In the genomic region with DNA sequence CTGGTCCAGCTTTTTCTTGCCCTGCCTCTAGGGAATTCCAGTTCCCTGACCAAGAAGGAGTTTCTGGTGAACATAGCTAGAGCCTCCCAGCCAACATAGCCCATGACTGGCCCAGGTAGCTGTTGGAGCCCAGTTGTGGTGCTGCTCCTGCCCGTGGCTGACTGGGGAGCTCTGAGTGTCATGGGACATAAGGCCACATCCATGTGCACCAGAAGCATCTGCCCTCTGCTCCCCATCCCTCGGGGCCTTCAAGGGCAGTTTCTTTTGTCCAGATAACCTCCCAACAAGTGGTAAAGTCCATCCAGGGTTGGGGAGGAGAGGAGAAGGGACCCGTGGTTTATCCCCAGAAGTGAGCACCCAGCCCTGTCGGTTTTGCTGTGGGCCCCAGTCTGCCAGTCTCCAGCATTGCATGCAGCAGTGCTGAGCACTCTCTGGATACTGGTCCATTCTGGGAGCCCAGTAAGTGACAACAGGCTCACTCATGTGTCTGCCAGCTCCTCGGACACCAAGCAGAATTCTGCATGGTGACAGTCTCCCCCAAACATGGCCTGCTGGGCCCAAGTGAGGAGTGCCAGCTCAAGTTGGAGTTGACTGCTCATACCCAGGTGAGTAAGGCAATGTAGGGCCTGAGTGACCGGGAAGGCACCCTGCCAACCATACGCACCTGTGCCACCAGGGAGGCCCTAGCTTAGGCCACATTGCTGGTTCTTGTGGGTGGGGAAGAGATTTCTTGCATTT, we compare ENCODE assay signal across 19 cellular contexts. TPM values are rescaled to one million over a fixed set of nuclear protein-coding genes. Genes with fewer than 3 reads are reported as not detected.
A peak's percentile ranks its signal among the peaks of the same experiment; 100 is the strongest.
DNase-seq lines count a peak whose midpoint lies in the region; ATAC-seq and TF ChIP-seq lines count a peak whose summit lies in the region.
"Had no signal": no experiment of that assay in that cellular context is flagged by ENCODE, and none has a peak within 500 bp of the region (broad histone marks: within the 10 kb centered on the region; RNA-seq: fewer than 3 reads in every experiment).

No MANE protein-coding gene starts in this region.

- peaks cover 15 to 29% (median 25%) of the 10 kb centered on the region in 11 experiments; a peak in 19 of 22 replicates for H3K9me3 ChIP-seq in BLaER1 treated with 17β-estradiol and CSF1 and Interleukin-3, amounts not matched to agents 10 nM and 100 nM (replicated peaks in 1 of 11)
- H3K9me3 ChIP-seq in H9 (ENCODE audit: control insufficient read depth, low read depth, low read length) = no peaks in the 10 kb centered on the region

- H2BK120ac ChIP-seq in H9 (ENCODE audit: low read depth, low read length, poor library complexity, severe bottlenecking) = no peak overlapping the region

- no peaks in the 10 kb centered on the region for H3K36me3 ChIP-seq in BLaER1 treated with 17β-estradiol and CSF1 and Interleukin-3, amounts not matched to agents 10 nM and 100 nM

- peak overlapping the region in 1 of 3 experiments; percentile 30; a peak in 1 of 7 replicates for H3K27ac Mint-ChIP-seq in H9
- H3K27ac Mint-ChIP-seq: CD4-positive, alpha-beta memory T cell had no signal

- no peak for TF ChIP-seq CTCF in H9 (conservative IDR thresholded peaks at IDR 0.05)
- no peak for TF ChIP-seq CTCF in omental fat pad (IDR thresholded peaks at IDR 0.05)

- H4K91ac ChIP-seq in H9 (ENCODE audit: insufficient read length, low read depth, low read length) = no peak overlapping the region

- H3K4ac ChIP-seq in H9 (ENCODE audit: low read depth, low read length) = no peak overlapping the region

- no peak overlapping the region for H4K5ac ChIP-seq in H9 (ENCODE audit: insufficient read length, low read depth, low read length)

- H2BK20ac ChIP-seq in H9 (ENCODE audit: low read depth, low read length, poor library complexity, severe bottlenecking) = no peak overlapping the region

- no peak overlapping the region for H4K8ac ChIP-seq in H9 (replicated peaks; ENCODE audit: insufficient read length, low read depth, low read length)

- no peak overlapping the region for H3K23ac ChIP-seq in H9 (ENCODE audit: insufficient read length, low read depth, low read length)

- H2BK12ac ChIP-seq in H9 (ENCODE audit: insufficient read length, low read depth, low read length) = no peak overlapping the region

- H2AFZ ChIP-seq in H9 (ENCODE audit: low read length) = no peak overlapping the region

- H3K56ac ChIP-seq in H9 (ENCODE audit: insufficient read length, low read depth, low read length) = no peak overlapping the region

- no peak overlapping the region for H2BK15ac ChIP-seq in H9 (ENCODE audit: low read depth, low read length)

- no peaks in the 10 kb centered on the region for H3K23me2 ChIP-seq in H9 (ENCODE audit: insufficient read length, low read depth, low read length, poor library complexity, severe bottlenecking)

- H3K4me3 Mint-ChIP-seq in H9 = no peak overlapping the region
- H3K4me3 Mint-ChIP-seq: CD4-positive, alpha-beta memory T cell had no signal

- peak overlapping the region in 8 of 11 experiments; percentile 27 to 79 (median 65); a peak in 12 of 22 replicates for H3K4me2 ChIP-seq in BLaER1 treated with 17β-estradiol and CSF1 and Interleukin-3, amounts not matched to agents 10 nM and 100 nM
- no peak overlapping the region for H3K4me2 ChIP-seq in H9 (ENCODE audit: insufficient read depth, insufficient read length, low read length)
- H3K4me2 ChIP-seq: SK-N-SH had no signal

- H3K9me3 Mint-ChIP-seq in H9 = peaks cover 4 to 5% of the 10 kb centered on the region in 2 experiments; a peak in 4 of 5 replicates

- H4K20me1 ChIP-seq in BLaER1 treated with 17β-estradiol and CSF1 and Interleukin-3, amounts not matched to agents 10 nM and 100 nM = no peaks in the 10 kb centered on the region; a peak in 1 of 22 replicates
- H4K20me1 ChIP-seq in H9 (ENCODE audit: control insufficient read depth, insufficient read depth, insufficient read length) = no peaks in the 10 kb centered on the region

- peaks cover 0 to 2% (median 0%) of the 10 kb centered on the region in 3 experiments; a peak in 2 of 7 replicates for H3K36me3 Mint-ChIP-seq in H9 (ENCODE audit: insufficient read depth in 1 of 3, low read depth in 3 of 3)

- H3T11ph ChIP-seq in H9 (ENCODE audit: low read length) = no peak overlapping the region

- H3K4me1 ChIP-seq in BLaER1 treated with 17β-estradiol and CSF1 and Interleukin-3, amounts not matched to agents 10 nM and 100 nM = peaks cover 5 to 39% (median 20%) of the 10 kb centered on the region in 10 experiments; a peak in 17 of 20 replicates
- no peaks in the 10 kb centered on the region for H3K4me1 ChIP-seq in H9 (ENCODE audit: insufficient read depth, low read length)
- H3K4me1 ChIP-seq: Caco-2 had no signal

- DNase-seq in H9 (peak; percentile 18), islet precursor cell (peak; percentile 49), omental fat pad (ENCODE audit: low spot score) (peak; percentile 8), AG08396 (ENCODE audit: low spot score) (no peak), HPDE6-E6E7 (ENCODE audit: extremely low spot score) (no peak)
- DNase-seq: Caco-2; CD4-positive, alpha-beta memory T cell; DMS 273 treated with DMSO at 0.1 percent for 48 hours; DMS79 treated with DMSO at 0.1 percent for 48 hours; H7; NCI-H1694; NCI-H2081; NCI-H2171 treated with DMSO at 0.1 percent for 48 hours; NCI-H524 treated with DMSO at 0.1 percent for 48 hours; NCI-H82; SHP77 treated with DMSO at 0.1 percent for 48 hours; SK-N-SH had no signal

- no peak overlapping the region for H3K18ac ChIP-seq in H9 (ENCODE audit: insufficient read length, low read depth, low read length)

- no peak overlapping the region for H3K4me3 ChIP-seq in BLaER1 treated with 17β-estradiol and CSF1 and Interleukin-3, amounts not matched to agents 10 nM and 100 nM

- no peak overlapping the region; the same call in 1 of the 2 replicates for H3K14ac ChIP-seq in H9 (ENCODE audit: insufficient read depth, low read length)

- H3K4me1 Mint-ChIP-seq in H9 = no peaks in the 10 kb centered on the region
- H3K4me1 Mint-ChIP-seq: CD4-positive, alpha-beta memory T cell had no signal

- no peak overlapping the region for H3K9ac ChIP-seq in BLaER1 treated with 17β-estradiol and CSF1 and Interleukin-3, amounts not matched to agents 10 nM and 100 nM
- no peak overlapping the region for H3K9ac ChIP-seq in H9 (ENCODE audit: extremely low read depth, insufficient read length, low read length)
- H3K9ac ChIP-seq: SK-N-SH had no signal

- peaks cover 2% of the 10 kb centered on the region; the same call in 1 of the 2 replicates for H3K27me3 Mint-ChIP-seq in H9 (ENCODE audit: low read depth)
- H3K27me3 Mint-ChIP-seq: CD4-positive, alpha-beta memory T cell had no signal

- no peak overlapping the region for H2BK5ac ChIP-seq in H9 (ENCODE audit: insufficient read length, low read length)

- H3K27ac ChIP-seq in BLaER1 treated with 17β-estradiol and CSF1 and Interleukin-3, amounts not matched to agents 10 nM and 100 nM = no peak overlapping the region
- no peak overlapping the region for H3K27ac ChIP-seq in H9 (ENCODE audit: insufficient read length, low read depth, low read length)

- no peak overlapping the region for H2AK5ac ChIP-seq in H9 (ENCODE audit: insufficient read length, low read length)

- no peak for ATAC-seq in omental fat pad (ENCODE audit: low FRiP score)
- no peak for ATAC-seq in HG03095 (IDR thresholded peaks at IDR 0.05; ENCODE audit: unreplicated experiment)

- WGBS in H9 (ENCODE audit: extremely low coverage, insufficient read length, low lambda C conversion rate) = no CpG with 5 or more reads among the region's 7 CpGs

- H3K27me3 ChIP-seq in BLaER1 treated with 17β-estradiol and CSF1 and Interleukin-3, amounts not matched to agents 10 nM and 100 nM = no peaks in the 10 kb centered on the region
- no peaks in the 10 kb centered on the region for H3K27me3 ChIP-seq in H9 (ENCODE audit: insufficient read depth, low read length)

- H3K79me1 ChIP-seq in H9 (ENCODE audit: insufficient read depth, low read depth, low read length, poor library complexity, severe bottlenecking) = no peaks in the 10 kb centered on the region

- no peaks in the 10 kb centered on the region for H3K79me2 ChIP-seq in H9 (ENCODE audit: insufficient read depth, low read length)

RNA-seq across cellular contexts. Expression of gene ACAA1, which starts 28.8 kb away (rescaled TPM):
- total RNA-seq in H9 (2021) (41.9 and 44.3 TPM in 2 replicates), omental fat pad (10 to 100 TPM; 48.1 to 69.5 (median 62.5) TPM)

RNA-seq across cellular contexts. Expression of gene MYD88, which starts 30.4 kb away (rescaled TPM):
- total RNA-seq in H9 (2021) = 33.4 and 34.2 TPM in 2 replicates
- total RNA-seq in omental fat pad = 10 to 100 TPM; 37.6 to 78.0 (median 53.6) TPM

RNA-seq across cellular contexts. Expression of gene OXSR1, which starts 57.3 kb away (rescaled TPM):
- total RNA-seq in H9 (2021) (53.8 and 54.1 TPM in 2 replicates), omental fat pad (10 to 100 TPM; 29.8 to 51.7 (median 45.5) TPM)

Comparison
In these comparisons a context has a peak if more than half of its experiments do, and no peak if none do; other contexts are left out.
1. DNase-seq: peak in H9 (single experiment), islet precursor cell (single experiment) and omental fat pad (single experiment); none in AG08396 (single experiment) and HPDE6-E6E7 (single experiment).